ENCODE assay signal across 10 cellular contexts in genomic region chr10:113273877-113274829, GRCh38.
DNase-seq lines count a peak whose midpoint lies in the region; ATAC-seq and TF ChIP-seq lines count a peak whose summit lies in the region.
"Had no signal": no experiment of that assay in that cellular context is flagged by ENCODE, and none has a peak within 500 bp of the region (broad histone marks: within the 10 kb centered on the region; RNA-seq: fewer than 3 reads in every experiment).

No MANE protein-coding gene starts in this region.

- H3K4me3 ChIP-seq in fibroblast of villous mesenchyme (ENCODE audit: low read depth, low read length) (no peak overlapping the region), osteoblast (ENCODE audit: insufficient read depth, low read length) (no peak overlapping the region)
- H3K4me3 ChIP-seq: SJCRH30 had no signal

- no peaks in the 10 kb centered on the region for H3K27me3 Mint-ChIP-seq in activated naive CD8-positive, alpha-beta T cell treated with anti-CD3 and anti-CD28 coated beads, Interleukin-2, amount 50 U/mL, for 24 hours

- H4K20me1 ChIP-seq in osteoblast (ENCODE audit: insufficient read depth, low read length), result no peaks in the 10 kb centered on the region

- H3K4me1 ChIP-seq in osteoblast (ENCODE audit: insufficient read depth, low read length), result no peaks in the 10 kb centered on the region
- H3K4me1 ChIP-seq: SJCRH30 had no signal

- no peak overlapping the region for H3K4me2 ChIP-seq in osteoblast (ENCODE audit: insufficient read depth, low read length)

- peak; percentile 3 for TF ChIP-seq CTCF in AG09319 (IDR thresholded peaks at IDR 0.05; ENCODE audit: low read depth, low read length)
- no peak for TF ChIP-seq CTCF in fibroblast of villous mesenchyme (IDR thresholded peaks at IDR 0.05; ENCODE audit: insufficient read depth, low read depth, low read length)
- no peak for TF ChIP-seq CTCF in osteoblast (IDR thresholded peaks at IDR 0.05; ENCODE audit: extremely low read depth, low read depth, low read length)

- ATAC-seq in HG02981 (IDR thresholded peaks at IDR 0.05; ENCODE audit: unreplicated experiment), result no peak
- no peak for ATAC-seq in activated naive CD8-positive, alpha-beta T cell treated with anti-CD3 and anti-CD28 coated beads, Interleukin-2, amount 50 U/mL, for 24 hours

- H3K36me3 ChIP-seq in osteoblast (ENCODE audit: insufficient read depth, low read length), result no peaks in the 10 kb centered on the region
- H3K36me3 ChIP-seq: SJCRH30 had no signal

- peaks cover 9% of the 10 kb centered on the region for H3K36me3 Mint-ChIP-seq in activated naive CD8-positive, alpha-beta T cell treated with anti-CD3 and anti-CD28 coated beads, Interleukin-2, amount 50 U/mL, for 24 hours (ENCODE audit: low read depth)

- no peaks in the 10 kb centered on the region for H3K27me3 ChIP-seq in osteoblast (ENCODE audit: insufficient read depth, low read length)
- H3K27me3 ChIP-seq: SJCRH30 had no signal

- peaks cover 29% of the 10 kb centered on the region for H3K9me3 Mint-ChIP-seq in activated naive CD8-positive, alpha-beta T cell treated with anti-CD3 and anti-CD28 coated beads, Interleukin-2, amount 50 U/mL, for 24 hours

- DNase-seq in AG09319 (ENCODE audit: extremely low read depth, low read depth), result peak; percentile 44
- peak; percentile 37 for DNase-seq in RPMI7951 (ENCODE audit: low read depth)
- peak; percentile 3 for DNase-seq in fibroblast of villous mesenchyme (ENCODE audit: low read depth)
- peak; percentile 81 for DNase-seq in osteoblast (ENCODE audit: insufficient read length, low spot score, missing footprints)
- no peak for DNase-seq in HuH-7.5 (ENCODE audit: low spot score)
- no peak for DNase-seq in COLO668 (lab: John Stamatoyannopoulos, UW; ENCODE audit: unreplicated experiment)
- DNase-seq in activated naive CD8-positive, alpha-beta T cell treated with anti-CD3 and anti-CD28 coated beads, Interleukin-2, amount 50 U/mL, for 24 hours, result no peak
- DNase-seq: NCI-H345 had no signal

- H3K79me2 ChIP-seq in osteoblast (ENCODE audit: insufficient read depth, low read length), result no peaks in the 10 kb centered on the region

- no peaks in the 10 kb centered on the region for H3K9me3 ChIP-seq in osteoblast (ENCODE audit: low read depth, low read length)
- H3K9me3 ChIP-seq: SJCRH30 had no signal

- H3K4me1 Mint-ChIP-seq in activated naive CD8-positive, alpha-beta T cell treated with anti-CD3 and anti-CD28 coated beads, Interleukin-2, amount 50 U/mL, for 24 hours, result peaks cover 4% of the 10 kb centered on the region

- H3K27ac Mint-ChIP-seq in activated naive CD8-positive, alpha-beta T cell treated with anti-CD3 and anti-CD28 coated beads, Interleukin-2, amount 50 U/mL, for 24 hours, result no peak overlapping the region

- H3K4me3 Mint-ChIP-seq in activated naive CD8-positive, alpha-beta T cell treated with anti-CD3 and anti-CD28 coated beads, Interleukin-2, amount 50 U/mL, for 24 hours, result no peak overlapping the region

- no peak overlapping the region for H2AFZ ChIP-seq in osteoblast (ENCODE audit: low read length)

- H3K27ac ChIP-seq in osteoblast (ENCODE audit: low read depth, low read length), result no peak overlapping the region
- H3K27ac ChIP-seq: SJCRH30 had no signal

Comparison
In these comparisons a context has a peak if more than half of its experiments do, and no peak if none do; other contexts are left out.
1. DNase-seq: peak in AG09319 (single experiment), RPMI7951 (single experiment), fibroblast of villous mesenchyme (single experiment) and osteoblast (single experiment); none in HuH-7.5 (single experiment), COLO668 (single experiment) and activated naive CD8-positive, alpha-beta T cell treated with anti-CD3 and anti-CD28 coated beads, Interleukin-2, amount 50 U/mL, for 24 hours (single experiment).